Comparison of ENCODE assay signal across 8 cellular contexts in the genomic region with DNA sequence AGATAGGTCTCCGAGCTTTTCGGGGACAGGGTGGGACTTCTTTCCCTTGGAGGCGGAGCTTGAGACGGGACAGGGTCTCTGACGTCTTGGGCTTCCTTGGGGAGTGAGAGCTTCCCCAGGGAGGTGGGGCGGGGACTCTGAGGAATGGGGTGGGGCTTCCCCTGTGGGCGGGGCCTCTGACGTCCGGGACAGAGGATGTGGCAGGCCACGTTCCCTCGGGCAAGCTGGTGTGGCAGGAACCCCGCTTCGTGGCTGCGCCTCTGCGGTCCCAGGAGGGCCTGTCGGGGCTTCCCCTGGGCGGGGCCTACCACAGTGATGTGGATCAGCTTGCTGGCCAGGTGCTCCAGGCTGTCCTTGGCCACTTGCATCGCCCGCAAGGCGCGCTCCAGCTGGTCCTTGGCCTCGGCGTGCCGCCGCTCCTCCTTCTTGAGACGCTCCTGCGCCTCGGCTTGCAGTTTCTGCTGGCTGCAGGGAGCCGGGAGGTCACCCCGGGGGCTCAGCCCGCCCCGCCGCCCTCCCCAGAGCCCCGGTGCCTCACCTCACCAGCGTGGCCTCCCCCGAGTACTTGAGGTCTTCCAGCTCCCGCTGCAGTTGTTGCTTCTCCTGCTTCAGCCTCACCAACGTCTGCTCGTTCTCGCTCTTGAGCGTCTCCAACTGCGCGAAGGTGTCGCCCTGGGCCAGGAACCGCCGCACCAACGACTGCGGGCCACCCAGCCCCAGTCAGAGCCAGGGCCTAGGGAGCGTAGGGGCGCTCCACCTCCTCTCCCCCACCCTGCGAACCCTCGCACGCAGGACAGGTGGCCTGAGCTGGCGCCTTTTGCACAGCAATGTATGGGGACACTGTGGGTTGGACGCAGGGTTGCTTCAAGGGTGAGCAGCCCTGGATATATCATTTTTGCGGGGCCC. TPM values are rescaled to one million over a fixed set of nuclear protein-coding genes. Genes with fewer than 3 reads are reported as not detected.
DNase-seq lines count a peak whose midpoint lies in the region; ATAC-seq and TF ChIP-seq lines count a peak whose summit lies in the region.

No MANE protein-coding gene starts in this region.

- H3K9me3 Mint-ChIP-seq in activated T-helper 17 cell treated with anti-CD3 and anti-CD28 coated beads, Interleukin-2, amount 50 U/mL, for 72 hours, result no peaks in the 10 kb centered on the region

- no peak overlapping the region for H3K27ac Mint-ChIP-seq in activated T-helper 17 cell treated with anti-CD3 and anti-CD28 coated beads, Interleukin-2, amount 50 U/mL, for 72 hours

- H3K9ac ChIP-seq in NT2/D1 (ENCODE audit: insufficient read length, low read depth), result peak overlapping the region; percentile 46

- H3K27ac ChIP-seq in upper lobe of left lung, result peak overlapping the region; percentile 44 to 68 (median 62)

- ATAC-seq in GM21529 (IDR thresholded peaks at IDR 0.05; ENCODE audit: unreplicated experiment) (peak; percentile 61), upper lobe of left lung (ENCODE audit: low FRiP score in 2 of 2) (peak; percentile 78 to 86), HG03457 (IDR thresholded peaks at IDR 0.05; ENCODE audit: unreplicated experiment) (no peak)
- ATAC-seq in activated T-helper 17 cell treated with anti-CD3 and anti-CD28 coated beads, Interleukin-2, amount 50 U/mL, for 72 hours (replicated peaks), result peak; percentile 88

- H3K27me3 Mint-ChIP-seq in activated T-helper 17 cell treated with anti-CD3 and anti-CD28 coated beads, Interleukin-2, amount 50 U/mL, for 72 hours, result peaks cover 44% of the 10 kb centered on the region

- no peaks in the 10 kb centered on the region for H3K36me3 ChIP-seq in NT2/D1 (ENCODE audit: insufficient read depth, insufficient read length, low read length)
- no peaks in the 10 kb centered on the region for H3K36me3 ChIP-seq in upper lobe of left lung

- H3K4me1 Mint-ChIP-seq in activated T-helper 17 cell treated with anti-CD3 and anti-CD28 coated beads, Interleukin-2, amount 50 U/mL, for 72 hours, result peaks cover 11% of the 10 kb centered on the region

- H3K4me3 Mint-ChIP-seq in activated T-helper 17 cell treated with anti-CD3 and anti-CD28 coated beads, Interleukin-2, amount 50 U/mL, for 72 hours, result peak overlapping the region; percentile 79

- peak in 1 of 4 donors; percentile 43 for TF ChIP-seq POLR2A in upper lobe of left lung (IDR thresholded peaks at IDR 0.05)

- peaks cover 25% of the 10 kb centered on the region for H3K4me1 ChIP-seq in NT2/D1 (ENCODE audit: insufficient read depth, insufficient read length)
- peaks cover 32 to 57% (median 48%) of the 10 kb centered on the region in 4 donors for H3K4me1 ChIP-seq in upper lobe of left lung

- H3K9me3 ChIP-seq in NT2/D1 (ENCODE audit: insufficient read depth, low read length) (peaks cover 6% of the 10 kb centered on the region; the same call in 1 of the 2 replicates), upper lobe of left lung (no peaks in the 10 kb centered on the region)

- no peak for TF ChIP-seq EP300 in upper lobe of left lung (IDR thresholded peaks at IDR 0.05)

- peaks cover 65% of the 10 kb centered on the region for H3K27me3 ChIP-seq in NT2/D1 (ENCODE audit: insufficient read depth, insufficient read length)
- peaks cover 0 to 17% (median 2%) of the 10 kb centered on the region in 4 donors for H3K27me3 ChIP-seq in upper lobe of left lung

- 10 to 12% methylated on average over 14 to 28 of the region's 56 CpGs for WGBS in upper lobe of left lung, 2 donors

- peak; percentile 75 for DNase-seq in CD1c-positive myeloid dendritic cell (ENCODE audit: extremely low spot score)
- DNase-seq in NT2/D1 (ENCODE audit: low read depth, low spot score), result peak; percentile 64
- peak; percentile 94 for DNase-seq in germinal center (ENCODE audit: low spot score)
- peak; percentile 25 for DNase-seq in pons (ENCODE audit: low spot score)
- peak; percentile 94 to 96 for DNase-seq in upper lobe of left lung

- peaks cover 4% of the 10 kb centered on the region for H3K36me3 Mint-ChIP-seq in activated T-helper 17 cell treated with anti-CD3 and anti-CD28 coated beads, Interleukin-2, amount 50 U/mL, for 72 hours (ENCODE audit: low read depth)

- no peak for TF ChIP-seq CTCF in upper lobe of left lung (IDR thresholded peaks at IDR 0.05)

- H3K4me3 ChIP-seq in NT2/D1 (ENCODE audit: insufficient read length, low read depth) (peak overlapping the region; percentile 43), upper lobe of left lung (peak overlapping the region in 3 of 4 donors; percentile 36 to 46 (median 42))

RNA-seq across cellular contexts. Expression of a gene that starts 3.3 kb away (rescaled TPM):
- total RNA-seq in activated T-helper 17 cell treated with anti-CD3 and anti-CD28 coated beads, Interleukin-2, amount 50 U/mL, for 72 hours, result under 1 TPM in 1 of 2 donors, not detected in 1; 0.50 TPM
- 100 to 1,000 TPM in 1 of 6 donors, 10 to 100 TPM in 5; 18.5 to 242 (median 44.6) TPM for total RNA-seq in upper lobe of left lung

RNA-seq across cellular contexts. Expression of a gene that starts 12.5 kb away (rescaled TPM):
- total RNA-seq in activated T-helper 17 cell treated with anti-CD3 and anti-CD28 coated beads, Interleukin-2, amount 50 U/mL, for 72 hours, result under 1 TPM; 0.15 to 0.42 TPM
- total RNA-seq in upper lobe of left lung, result 10 to 100 TPM in 1 of 6 donors, 1 to 10 TPM in 4, under 1 TPM in 1; 0.34 to 11.1 (median 4.1) TPM

RNA-seq across cellular contexts. Expression of a gene that starts 13.0 kb away (rescaled TPM):
- total RNA-seq in activated T-helper 17 cell treated with anti-CD3 and anti-CD28 coated beads, Interleukin-2, amount 50 U/mL, for 72 hours, result 100 to 1,000 TPM; 281 to 300 TPM
- total RNA-seq in upper lobe of left lung, result 100 to 1,000 TPM; 124 to 341 (median 187) TPM

RNA-seq across cellular contexts. Expression of a gene that starts 38.3 kb away (rescaled TPM):
- 10 to 100 TPM in 1 of 2 donors, 1 to 10 TPM in 1; 6.7 to 22.6 TPM for total RNA-seq in activated T-helper 17 cell treated with anti-CD3 and anti-CD28 coated beads, Interleukin-2, amount 50 U/mL, for 72 hours
- total RNA-seq in upper lobe of left lung, result 10 to 100 TPM in 4 of 6 donors, 1 to 10 TPM in 2; 7.5 to 45.1 (median 15.5) TPM

RNA-seq across cellular contexts. Expression of a gene that starts 48.0 kb away (rescaled TPM):
- 1 to 10 TPM; 1.5 to 2.4 TPM for total RNA-seq in activated T-helper 17 cell treated with anti-CD3 and anti-CD28 coated beads, Interleukin-2, amount 50 U/mL, for 72 hours
- total RNA-seq in upper lobe of left lung, result 10 to 100 TPM in 1 of 6 donors, 1 to 10 TPM in 4, under 1 TPM in 1; 0.89 to 13.6 (median 3.7) TPM

Comparison
In these comparisons a context has a peak if more than half of its experiments do, and no peak if none do; other contexts are left out.
1. DNase-seq: peak in every context shown above with its lines; median percentile 95 in upper lobe of left lung; 94 in germinal center; 75 in CD1c-positive myeloid dendritic cell; 64 in NT2/D1; 25 in pons.
2. RNA of a gene that starts 3.3 kb away (total RNA-seq): 18.5 to 242 TPM in upper lobe of left lung; 0.50 TPM in activated T-helper 17 cell treated with anti-CD3 and anti-CD28 coated beads, Interleukin-2, amount 50 U/mL, for 72 hours; every median in the first group is over 10 times any median in the second.